13 cellular contexts compared by ENCODE assay signal in the genomic region with DNA sequence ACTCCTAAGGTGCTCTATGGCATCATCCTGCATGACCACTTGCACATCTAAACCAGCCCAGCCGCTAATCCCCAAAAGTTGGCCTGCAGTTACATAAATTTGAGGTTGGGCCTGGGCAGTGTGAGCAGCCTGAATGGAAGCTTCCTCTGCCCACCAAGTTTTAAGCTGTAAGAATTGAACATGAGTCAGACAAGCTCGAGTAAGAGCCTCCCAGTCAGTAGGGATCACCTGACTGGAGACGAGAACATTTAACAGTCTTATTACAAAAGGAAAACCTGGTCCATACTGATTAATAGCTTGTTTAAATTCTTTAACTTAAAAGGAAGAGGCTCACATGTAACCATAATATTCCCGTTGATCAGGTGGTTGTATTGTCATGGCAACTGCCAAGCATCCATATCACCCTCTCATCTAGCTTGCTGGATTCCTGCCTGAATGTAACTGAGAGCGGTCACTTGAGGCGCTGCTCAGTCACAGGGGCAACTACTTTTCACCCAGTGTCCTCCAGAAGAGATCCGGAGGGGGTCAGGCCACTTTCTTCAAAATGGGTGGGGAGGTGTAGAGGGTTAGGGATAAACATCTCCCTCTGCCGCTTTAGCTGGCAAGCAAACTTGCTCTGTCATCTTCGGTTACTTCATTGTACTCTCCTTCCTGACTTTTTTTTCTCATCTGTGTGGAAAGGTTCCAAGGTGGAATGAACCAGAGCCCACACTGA. TPM values are rescaled to one million over a fixed set of nuclear protein-coding genes. Genes with fewer than 3 reads are reported as not detected.
A peak's percentile ranks its signal among the peaks of the same experiment; 100 is the strongest.
DNase-seq lines count a peak whose midpoint lies in the region; ATAC-seq, FAIRE-seq and TF ChIP-seq lines count a peak whose summit lies in the region.
"Had no signal": no experiment of that assay in that cellular context is flagged by ENCODE, and none has a peak within 500 bp of the region (broad histone marks: within the 10 kb centered on the region; RNA-seq: fewer than 3 reads in every experiment).

No MANE protein-coding gene starts in this region.

- H3K27ac Mint-ChIP-seq in osteocyte (ENCODE audit: unreplicated experiment): no peak overlapping the region
- H3K27ac Mint-ChIP-seq: activated naive CD8-positive, alpha-beta T cell treated with anti-CD3 and anti-CD28 coated beads, Interleukin-2, amount 10 ng/mL, durations not matched to agents 7 days and 5 days had no signal

- ATAC-seq in left lung (peak; percentile 70), sciatic nerve (no peak), GM18861 (IDR thresholded peaks at IDR 0.05; ENCODE audit: unreplicated experiment) (no peak)

- H3K4me3 Mint-ChIP-seq in osteocyte (ENCODE audit: unreplicated experiment): no peak overlapping the region
- H3K4me3 Mint-ChIP-seq: activated naive CD8-positive, alpha-beta T cell treated with anti-CD3 and anti-CD28 coated beads, Interleukin-2, amount 10 ng/mL, durations not matched to agents 7 days and 5 days had no signal

- DNase-seq in DMS53 (lab: John Stamatoyannopoulos, UW): peak; percentile 65
- no peak for DNase-seq in DMS53 treated with DMSO at 0.1 percent for 48 hours (lab: John Stamatoyannopoulos, UW; ENCODE audit: unreplicated experiment)
- peak; percentile 76 for DNase-seq in bronchial epithelial cell (ENCODE audit: low read depth)
- DNase-seq in left lung: peak in 1 of 2 donors; percentile 34
- peak; percentile 25 for DNase-seq in transverse colon
- no peak for DNase-seq in sciatic nerve (ENCODE audit: low spot score)
- no peak for DNase-seq in osteocyte (ENCODE audit: extremely low spot score, unreplicated experiment)
- DNase-seq: activated naive CD8-positive, alpha-beta T cell treated with anti-CD3 and anti-CD28 coated beads, Interleukin-2, amount 10 ng/mL, durations not matched to agents 7 days and 5 days; NCI-H2081; stimulated activated CD4-positive, alpha-beta T cell treated with anti-CD3 and anti-CD28 coated beads, Interleukin-2, amount 100 ng/mL, for 48 hours had no signal

- H3K4me3 ChIP-seq in bronchial epithelial cell (ENCODE audit: low read depth, low read length): no peak overlapping the region
- no peak overlapping the region for H3K4me3 ChIP-seq in left lung
- H3K4me3 ChIP-seq in transverse colon: no peak overlapping the region

- H3K4me1 ChIP-seq in left lung (peaks cover 0 to 20% of the 10 kb centered on the region in 2 donors), transverse colon (peaks cover 3 to 40% (median 28%) of the 10 kb centered on the region in 4 donors)

- peaks cover 6% of the 10 kb centered on the region for H3K27me3 Mint-ChIP-seq in osteocyte (ENCODE audit: unreplicated experiment)

- WGBS in transverse colon (ENCODE audit: low coverage in 1 of 2), 2 donors: 30 to 39% methylated on average over 5 to 9 of the region's 9 CpGs

- no peaks in the 10 kb centered on the region for H3K36me3 Mint-ChIP-seq in osteocyte (ENCODE audit: unreplicated experiment)
- H3K36me3 Mint-ChIP-seq: activated naive CD8-positive, alpha-beta T cell treated with anti-CD3 and anti-CD28 coated beads, Interleukin-2, amount 10 ng/mL, durations not matched to agents 7 days and 5 days had no signal

- TF ChIP-seq CTCF in bronchial epithelial cell (IDR thresholded peaks at IDR 0.05; ENCODE audit: insufficient read depth, low read length, severe bottlenecking) (peak; percentile 28), left lung (IDR thresholded peaks at IDR 0.05) (no peak), transverse colon (IDR thresholded peaks at IDR 0.05) (peak in 1 of 5 experiments; percentile 13), osteocyte (IDR thresholded peaks at IDR 0.05) (no peak)

- intact Hi-C loops in left lung (cut with DNase I): no loop called here
- intact Hi-C loops in transverse colon (cut with DNase I; ENCODE audit: low total_unique reads): no loop called here
- intact Hi-C loops in sciatic nerve (cut with DNase I): no loop called here

- H3K9me3 Mint-ChIP-seq in osteocyte (ENCODE audit: unreplicated experiment): no peaks in the 10 kb centered on the region

- no peaks in the 10 kb centered on the region for H3K9me3 ChIP-seq in left lung
- no peaks in the 10 kb centered on the region for H3K9me3 ChIP-seq in transverse colon

- in situ Hi-C loops in transverse colon (cut with MboI; ENCODE audit: low pct_ligation_motif_present in 1 of 4, low pct_unique_long_range_greater_than_20kb in 1 of 4, low sequenced_read_pairs in 3 of 4): no loop called here

- FAIRE-seq in bronchial epithelial cell (lab: Jason Lieb, UNC): peak; percentile 50
- FAIRE-seq: A204.1, TTC549 had no signal

- no peaks in the 10 kb centered on the region for H3K36me3 ChIP-seq in bronchial epithelial cell (ENCODE audit: control insufficient read depth, insufficient read depth, low read length)
- H3K36me3 ChIP-seq in left lung: no peaks in the 10 kb centered on the region
- H3K36me3 ChIP-seq in transverse colon: no peaks in the 10 kb centered on the region

- no peak for TF ChIP-seq POLR2A in transverse colon (IDR thresholded peaks at IDR 0.05)

- H3K27ac ChIP-seq in left lung (peak overlapping the region in 1 of 2 donors; percentile 37), transverse colon (peak overlapping the region; percentile 61 to 82 (median 74))

- peak; percentile 27 for TF ChIP-seq EP300 in transverse colon (IDR thresholded peaks at IDR 0.05; ENCODE audit: low read depth)

- H3K4me1 Mint-ChIP-seq in osteocyte (ENCODE audit: unreplicated experiment): peaks cover 17% of the 10 kb centered on the region
- H3K4me1 Mint-ChIP-seq: activated naive CD8-positive, alpha-beta T cell treated with anti-CD3 and anti-CD28 coated beads, Interleukin-2, amount 10 ng/mL, durations not matched to agents 7 days and 5 days had no signal

- H3K27me3 ChIP-seq in bronchial epithelial cell (ENCODE audit: control insufficient read depth, insufficient read depth, low read length) (no peaks in the 10 kb centered on the region), left lung (no peaks in the 10 kb centered on the region), transverse colon (no peaks in the 10 kb centered on the region)

RNA-seq across cellular contexts. Expression of a gene that starts 56.6 kb away (rescaled TPM):
- 290 and 315 TPM in 2 replicates for total RNA-seq in bronchial epithelial cell
- total RNA-seq in left lung: 100 to 1,000 TPM; 215 to 303 TPM
- 100 to 1,000 TPM; 196 to 268 (median 246) TPM for total RNA-seq in transverse colon
- 264 TPM for total RNA-seq in sciatic nerve
- 533 and 537 TPM in 2 replicates for total RNA-seq in osteocyte

Comparison
In these comparisons a context has a peak if more than half of its experiments do, and no peak if none do; other contexts are left out.
1. DNase-seq: peak in DMS53 (single experiment), bronchial epithelial cell (single experiment) and transverse colon (single experiment); none in DMS53 treated with DMSO at 0.1 percent for 48 hours (single experiment), sciatic nerve (single experiment) and osteocyte (single experiment).